23 cellular contexts compared by ENCODE assay signal in the genomic region with DNA sequence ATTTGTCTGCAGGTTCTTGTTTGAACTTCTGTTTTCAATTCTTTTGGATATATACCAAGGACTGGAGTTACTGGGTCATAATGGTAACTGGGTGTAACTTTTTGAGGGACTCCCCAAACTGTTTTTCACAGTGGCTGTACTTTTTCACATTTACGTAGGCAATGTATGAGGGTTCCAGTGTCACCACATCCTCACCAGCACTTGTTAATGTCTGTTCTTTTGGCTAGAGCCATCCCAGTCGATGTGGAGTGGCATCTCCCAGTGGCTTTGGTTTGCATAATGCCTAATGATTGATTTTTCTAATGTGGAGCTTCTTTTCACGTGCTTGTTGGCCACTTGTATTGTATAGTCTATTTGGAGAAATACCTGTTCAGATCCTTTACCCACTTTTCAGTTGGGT.
"Had no signal": no experiment of that assay in that cellular context is flagged by ENCODE, and none has a peak within 500 bp of the region (broad histone marks: within the 10 kb centered on the region; RNA-seq: fewer than 3 reads in every experiment).

No MANE protein-coding gene starts in this region.

- H3K27ac ChIP-seq: colonic mucosa, esophagus muscularis mucosa, foreskin keratinocyte, gastroesophageal sphincter, heart left ventricle, hepatocyte, left ventricle myocardium inferior, lower lobe of right lung had no signal

- H3K36me3 ChIP-seq: colonic mucosa, esophagus muscularis mucosa, gastroesophageal sphincter, heart left ventricle, left ventricle myocardium inferior, lower lobe of right lung had no signal

- ATAC-seq: foreskin keratinocyte; gastroesophageal sphincter; heart left ventricle; left colon; left lobe of liver; lower lobe of right lung; naive thymus-derived CD4-positive, alpha-beta T cell had no signal

- H3K4me3 Mint-ChIP-seq: immature natural killer cell; mesothelial cell of epicardium; naive thymus-derived CD4-positive, alpha-beta T cell had no signal

- H3K9me3 ChIP-seq: colonic mucosa, esophagus muscularis mucosa, gastroesophageal sphincter, heart left ventricle, left ventricle myocardium inferior, lower lobe of right lung had no signal

- H3K27ac Mint-ChIP-seq: mesothelial cell of epicardium; naive thymus-derived CD4-positive, alpha-beta T cell had no signal

- H3K4me3 ChIP-seq: colonic mucosa, dorsolateral prefrontal cortex, esophagus muscularis mucosa, gastroesophageal sphincter, heart left ventricle, hepatocyte, left ventricle myocardium inferior, lower lobe of right lung had no signal

- H3K27me3 ChIP-seq: colonic mucosa, dorsolateral prefrontal cortex, esophagus muscularis mucosa, gastroesophageal sphincter, heart left ventricle, hepatocyte had no signal

- DNase-seq: colonic mucosa; cortex of kidney; dermis blood vessel endothelial cell; dorsolateral prefrontal cortex; effector CD4-positive, alpha-beta T cell; effector memory CD4-positive, alpha-beta T cell; foreskin keratinocyte; heart left ventricle; hypothalamus; immature natural killer cell; islet precursor cell; kidney; kidney glomerular epithelial cell; left colon; left ventricle myocardium inferior; lower lobe of right lung; mesenchymal stem cell; naive thymus-derived CD4-positive, alpha-beta T cell had no signal

- H3K9me3 Mint-ChIP-seq: immature natural killer cell, mesothelial cell of epicardium had no signal

- H3K36me3 Mint-ChIP-seq: immature natural killer cell; mesothelial cell of epicardium; naive thymus-derived CD4-positive, alpha-beta T cell had no signal

- H3K4me1 ChIP-seq: colonic mucosa had no signal
